20 cellular contexts compared by ENCODE assay signal in genomic region chr3:127090218-127091160, GRCh38.
A peak's percentile ranks its signal among the peaks of the same experiment; 100 is the strongest.
DNase-seq lines count a peak whose midpoint lies in the region; ATAC-seq, FAIRE-seq and TF ChIP-seq lines count a peak whose summit lies in the region.
"Had no signal": no experiment of that assay in that cellular context is flagged by ENCODE, and none has a peak within 500 bp of the region (broad histone marks: within the 10 kb centered on the region; RNA-seq: fewer than 3 reads in every experiment).

No MANE protein-coding gene starts in this region.

- no peak for FAIRE-seq in GM12892 (lab: Jason Lieb, UNC)
- FAIRE-seq: HTR-8/SVneo, RCC 7860 had no signal

- no peak overlapping the region for H3K4me2 ChIP-seq in osteoblast (ENCODE audit: insufficient read depth, low read length)
- H3K4me2 ChIP-seq: KMS-11 had no signal

- H3K4me3 ChIP-seq in adipocyte (ENCODE audit: low read length) (no peak overlapping the region), osteoblast (ENCODE audit: insufficient read depth, low read length) (no peak overlapping the region)
- H3K4me3 ChIP-seq: GM23248, HAP-1 had no signal

- H2AFZ ChIP-seq in osteoblast (ENCODE audit: low read length) = no peak overlapping the region
- H2AFZ ChIP-seq: GM23248 had no signal

- no peaks in the 10 kb centered on the region for H3K36me3 ChIP-seq in adipocyte (ENCODE audit: control insufficient read depth, insufficient read depth, low read length, severe bottlenecking)
- H3K36me3 ChIP-seq in osteoblast (ENCODE audit: insufficient read depth, low read length) = no peaks in the 10 kb centered on the region
- H3K36me3 ChIP-seq: HAP-1 had no signal

- peak; percentile 35 for ATAC-seq in left ventricle myocardium superior
- ATAC-seq in left cardiac atrium = no peak
- ATAC-seq in HG03095 (IDR thresholded peaks at IDR 0.05; ENCODE audit: unreplicated experiment) = no peak

- intact Hi-C loops in left ventricle myocardium superior (cut with micrococcal nuclease) = no loop called here
- intact Hi-C loops in left cardiac atrium (cut with DNase I) = no loop called here

- H3K27ac ChIP-seq in osteoblast (ENCODE audit: low read depth, low read length) = no peak overlapping the region
- H3K27ac ChIP-seq: GM23248, KMS-11 had no signal

- DNase-seq in left ventricle myocardium superior (peak; percentile 46), left cardiac atrium (no peak), adipocyte (ENCODE audit: low read depth) (no peak), osteoblast (ENCODE audit: insufficient read length, low spot score, missing footprints) (peak; percentile 66), GM12892 (ENCODE audit: insufficient read length) (no peak)
- DNase-seq in activated CD4-positive, alpha-beta T cell treated with anti-CD3 and anti-CD28 coated beads for 1 hour = no peak
- DNase-seq: AML-193; IMR-90; NCI-H1105 treated with DMSO at 0.1 percent for 48 hours; NCI-H2081; NCI-H2171; NCI-H345; NCI-H774; NK-92 treated with Interleukin-12 subunit alpha and Interleukin-12 subunit beta, amount 100 ng/mL, for 24 hours had no signal

- peaks cover 5% of the 10 kb centered on the region for H3K9me3 ChIP-seq in adipocyte (ENCODE audit: control insufficient read depth, low read length)
- H3K9me3 ChIP-seq in osteoblast (ENCODE audit: low read depth, low read length) = no peaks in the 10 kb centered on the region
- H3K9me3 ChIP-seq: HAP-1 had no signal

- H4K20me1 ChIP-seq in osteoblast (ENCODE audit: insufficient read depth, low read length) = no peaks in the 10 kb centered on the region

- TF ChIP-seq POLR2A in GM12892 (IDR thresholded peaks at IDR 0.05; ENCODE audit: low read depth, low read length) = no peak

- peaks cover 19% of the 10 kb centered on the region for H3K4me1 ChIP-seq in adipocyte (ENCODE audit: control insufficient read depth, insufficient read depth, low read length)
- no peaks in the 10 kb centered on the region for H3K4me1 ChIP-seq in osteoblast (ENCODE audit: insufficient read depth, low read length)
- H3K4me1 ChIP-seq: HAP-1 had no signal

- TF ChIP-seq CTCF in osteoblast (IDR thresholded peaks at IDR 0.05; ENCODE audit: extremely low read depth, low read depth, low read length) = no peak

- peak overlapping the region; percentile 8 for H3K9ac ChIP-seq in adipocyte (ENCODE audit: low read length)
- H3K9ac ChIP-seq: GM23248, KMS-11 had no signal

- peaks cover 17% of the 10 kb centered on the region for H3K27me3 ChIP-seq in adipocyte (replicated peaks; ENCODE audit: control insufficient read depth, insufficient read depth, low read length)
- peaks cover 3% of the 10 kb centered on the region for H3K27me3 ChIP-seq in osteoblast (ENCODE audit: insufficient read depth, low read length)

- H3K79me2 ChIP-seq in osteoblast (ENCODE audit: insufficient read depth, low read length) = no peaks in the 10 kb centered on the region

Comparison
In these comparisons a context has a peak if more than half of its experiments do, and no peak if none do; other contexts are left out.
1. DNase-seq: peak in left ventricle myocardium superior (single experiment) and osteoblast (single experiment); none in left cardiac atrium (single experiment), adipocyte (single experiment), activated CD4-positive, alpha-beta T cell treated with anti-CD3 and anti-CD28 coated beads for 1 hour (single experiment) and GM12892 (single experiment).